16 cellular contexts compared by ENCODE assay signal in the genomic region with DNA sequence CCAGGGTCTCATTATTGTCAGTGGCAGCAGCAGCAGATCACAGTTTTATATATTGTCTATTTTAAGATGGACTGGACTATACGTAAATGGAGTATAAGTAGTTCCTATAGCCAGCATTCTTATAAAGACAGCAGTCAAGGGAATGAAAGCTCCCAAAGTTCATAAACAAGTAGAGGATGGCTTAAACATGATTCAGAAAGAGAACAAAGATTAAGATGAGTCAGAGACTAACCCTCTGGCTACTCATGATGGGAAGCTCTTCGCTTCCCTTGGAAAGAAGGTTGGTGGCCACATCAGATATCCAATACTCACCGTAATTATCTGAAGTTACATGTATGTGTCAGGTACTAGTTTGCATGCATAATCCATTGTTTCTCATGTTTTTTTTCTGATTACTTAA.
DNase-seq lines count a peak whose midpoint lies in the region; FAIRE-seq and TF ChIP-seq lines count a peak whose summit lies in the region.
"Had no signal": no experiment of that assay in that cellular context is flagged by ENCODE, and none has a peak within 500 bp of the region (broad histone marks: within the 10 kb centered on the region; RNA-seq: fewer than 3 reads in every experiment).

No MANE protein-coding gene starts in this region.

- no peak overlapping the region for H4K8ac ChIP-seq in mesenchymal stem cell (ENCODE audit: low read length)

- H3K4me1 ChIP-seq in PC-9 (replicated peaks; ENCODE audit: insufficient read depth) (peaks cover 8% of the 10 kb centered on the region), mesenchymal stem cell (ENCODE audit: control insufficient read depth, insufficient read depth, low read depth, low read length) (peaks cover 2% of the 10 kb centered on the region), prostate gland (replicated peaks) (no peaks in the 10 kb centered on the region)

- H3K14ac ChIP-seq in mesenchymal stem cell (ENCODE audit: low read length in 2 of 2) = no peak overlapping the region

- H3K4me2 ChIP-seq in PC-9 = peak overlapping the region; percentile 10; the same call in 1 of the 2 replicates
- H3K4me2 ChIP-seq in mesenchymal stem cell (ENCODE audit: low read length, poor library complexity, severe bottlenecking) = no peak overlapping the region

- no peaks in the 10 kb centered on the region for H4K20me1 ChIP-seq in PC-9 (ENCODE audit: insufficient read depth)

- H2AK5ac ChIP-seq in mesenchymal stem cell (ENCODE audit: low read length, severe bottlenecking) = no peak overlapping the region

- H3K79me2 ChIP-seq in PC-9 (ENCODE audit: low read depth) = no peaks in the 10 kb centered on the region

- H3K27me3 ChIP-seq in PC-9 (ENCODE audit: insufficient read depth, low read depth) = no peaks in the 10 kb centered on the region
- H3K27me3 ChIP-seq in mesenchymal stem cell (ENCODE audit: control insufficient read depth in 1 of 2, insufficient read depth in 1 of 2, low read length in 2 of 2) = no peaks in the 10 kb centered on the region
- no peaks in the 10 kb centered on the region for H3K27me3 ChIP-seq in prostate gland (replicated peaks; ENCODE audit: insufficient read depth)
- H3K27me3 ChIP-seq: ovary had no signal

- no peak overlapping the region for H2BK15ac ChIP-seq in mesenchymal stem cell (ENCODE audit: low read depth, poor library complexity, severe bottlenecking)

- H3K4ac ChIP-seq in mesenchymal stem cell (ENCODE audit: low read depth in 1 of 2, low read length in 2 of 2) = no peak overlapping the region

- no peaks in the 10 kb centered on the region for H3K79me1 ChIP-seq in mesenchymal stem cell (replicated peaks; ENCODE audit: low read length, poor library complexity, severe bottlenecking)

- no peaks in the 10 kb centered on the region for H3K9me2 ChIP-seq in PC-9 (ENCODE audit: insufficient read depth)

- no peak overlapping the region for H2BK120ac ChIP-seq in mesenchymal stem cell (ENCODE audit: low read depth, low read length)

- H3K9ac ChIP-seq in mesenchymal stem cell (ENCODE audit: low read length) = peak overlapping the region; percentile 40

- H4K91ac ChIP-seq in mesenchymal stem cell (ENCODE audit: low read length) = no peak overlapping the region

- H2BK5ac ChIP-seq in mesenchymal stem cell (ENCODE audit: low read depth, low read length, poor library complexity, severe bottlenecking) = no peak overlapping the region

- CTCF ChIA-PET in PC-9 (lab: Charles Lee) = no interaction called here

- no peak for TF ChIP-seq CTCF in AG10803 (conservative IDR thresholded peaks at IDR 0.05; ENCODE audit: low read length)
- TF ChIP-seq CTCF in PC-9 (conservative IDR thresholded peaks at IDR 0.05) = no peak
- no peak for TF ChIP-seq CTCF in prostate gland (IDR thresholded peaks at IDR 0.05)

- no peaks in the 10 kb centered on the region for H3K36me3 ChIP-seq in PC-9 (ENCODE audit: low read depth)
- H3K36me3 ChIP-seq in mesenchymal stem cell (ENCODE audit: control insufficient read depth in 1 of 2, insufficient read depth in 2 of 2, low read depth in 1 of 2, low read length in 2 of 2) = no peaks in the 10 kb centered on the region
- H3K36me3 ChIP-seq in prostate gland = no peaks in the 10 kb centered on the region
- H3K36me3 ChIP-seq: ovary had no signal

- DNase-seq in AG10803 (ENCODE audit: low read depth) (peak; percentile 61), PC-9 (peak in 1 of 2 experiments; percentile 69), dedifferentiated amniotic fluid mesenchymal stem cell (ENCODE audit: extremely low spot score) (peak; percentile 45), mesenchymal stem cell (peak; percentile 68), prostate gland (ENCODE audit: low spot score) (no peak), NCI-H2227 treated with DMSO at 0.1 percent for 48 hours (lab: John Stamatoyannopoulos, UW) (no peak), MV-4-11 (lab: John Stamatoyannopoulos, UW) (no peak), GM12891 (ENCODE audit: insufficient read length, low spot score) (no peak)
- DNase-seq: activated effector memory CD4-positive, alpha-beta T cell treated with Interleukin-2 at 50 U/mL for 16 hours; central memory CD4-positive, alpha-beta T cell; DMS53; NCI-H69; ovary; SHP77 had no signal

- intact Hi-C loops in PC-9 (cut with micrococcal nuclease; ENCODE audit: unreplicated experiment) = no loop called here
- intact Hi-C loops in prostate gland (cut with DNase I) = no loop called here

- H3K9me3 ChIP-seq in PC-9 (ENCODE audit: insufficient read depth, low read depth) = peaks cover 7% of the 10 kb centered on the region
- H3K9me3 ChIP-seq in mesenchymal stem cell (ENCODE audit: control insufficient read depth, low read length) = no peaks in the 10 kb centered on the region
- H3K9me3 ChIP-seq in prostate gland = no peaks in the 10 kb centered on the region
- H3K9me3 ChIP-seq: ovary had no signal

- H3K4me3 ChIP-seq in AG10803 (ENCODE audit: low read length) (no peak overlapping the region), PC-9 (no peak overlapping the region), mesenchymal stem cell (ENCODE audit: insufficient read depth in 1 of 2, low read depth in 1 of 2, low read length in 2 of 2) (no peak overlapping the region), prostate gland (no peak overlapping the region)
- H3K4me3 ChIP-seq: GM12878, K562, ovary had no signal

- POLR2A ChIA-PET in PC-9 (lab: Charles Lee; ENCODE audit: unreplicated experiment) = interaction anchor here (0.7 kb wide), 1 partner anchor 13 kb away, joined by 9 read pairs; no protein-coding TSS in a partner anchor

- H3K18ac ChIP-seq in mesenchymal stem cell (ENCODE audit: low read depth in 1 of 2, low read length in 2 of 2) = no peak overlapping the region

- TF ChIP-seq POLR2A in prostate gland (IDR thresholded peaks at IDR 0.05) = no peak
- no peak for TF ChIP-seq POLR2A in GM12891 (IDR thresholded peaks at IDR 0.05; ENCODE audit: low read depth, low read length)

- 0 out of 2 replicates have a peak overlapping the region, but pooled peaks have one; percentile 2 for H2AFZ ChIP-seq in PC-9
- no peak overlapping the region for H2AFZ ChIP-seq in mesenchymal stem cell (ENCODE audit: low read depth, low read length)

- H3K27ac ChIP-seq in PC-9 (peak overlapping the region; percentile 4; the same call in 1 of the 2 replicates), mesenchymal stem cell (ENCODE audit: low read length, poor library complexity, severe bottlenecking) (no peak overlapping the region), prostate gland (no peak overlapping the region)
- H3K27ac ChIP-seq: ovary had no signal

- no CpG with 5 or more reads among the region's 3 CpGs for WGBS in mesenchymal stem cell
- WGBS in prostate gland = 96% methylated on average over 3 of the region's 3 CpGs

- H3K23ac ChIP-seq in mesenchymal stem cell (ENCODE audit: low read length in 2 of 2) = no peak overlapping the region

- 0 out of 2 replicates have a peak, but pooled peaks cover 7% of the 10 kb centered on the region for H3F3A ChIP-seq in PC-9 (ENCODE audit: insufficient read depth, low read depth)

- no peak overlapping the region for H2BK12ac ChIP-seq in mesenchymal stem cell (ENCODE audit: low read length in 2 of 2)

- BruUV-seq in PC-9 (replicated peaks; lab: Mats Ljungman, UMichigan) = no TSS peak

- FAIRE-seq in GM12891 (lab: Jason Lieb, UNC) = no peak
- FAIRE-seq: GM12878, K562 had no signal

TF ChIP-seq in GM12891, 5 proteins besides CTCF, POLR2A, EP300 and RAD21:
- TF ChIP-seq SPI1 (IDR thresholded peaks at IDR 0.05; ENCODE audit: low read depth, low read length) = no peak
- no peak for TF ChIP-seq POLR2AphosphoS5 (IDR thresholded peaks at IDR 0.05; ENCODE audit: low read depth, low read length)
- TF ChIP-seq POU2F2 (IDR thresholded peaks at IDR 0.05; ENCODE audit: low read depth, low read length) = no peak
- no peak for TF ChIP-seq TAF1 (IDR thresholded peaks at IDR 0.05; ENCODE audit: low read depth, low read length)

Comparison
In these comparisons a context has a peak if more than half of its experiments do, and no peak if none do; other contexts are left out.
1. DNase-seq: peak in AG10803 (single experiment), dedifferentiated amniotic fluid mesenchymal stem cell (single experiment) and mesenchymal stem cell (single experiment); none in prostate gland (single experiment), NCI-H2227 treated with DMSO at 0.1 percent for 48 hours (single experiment), MV-4-11 (single experiment) and GM12891 (single experiment).